8 cellular contexts compared by ENCODE assay signal in the genomic region with DNA sequence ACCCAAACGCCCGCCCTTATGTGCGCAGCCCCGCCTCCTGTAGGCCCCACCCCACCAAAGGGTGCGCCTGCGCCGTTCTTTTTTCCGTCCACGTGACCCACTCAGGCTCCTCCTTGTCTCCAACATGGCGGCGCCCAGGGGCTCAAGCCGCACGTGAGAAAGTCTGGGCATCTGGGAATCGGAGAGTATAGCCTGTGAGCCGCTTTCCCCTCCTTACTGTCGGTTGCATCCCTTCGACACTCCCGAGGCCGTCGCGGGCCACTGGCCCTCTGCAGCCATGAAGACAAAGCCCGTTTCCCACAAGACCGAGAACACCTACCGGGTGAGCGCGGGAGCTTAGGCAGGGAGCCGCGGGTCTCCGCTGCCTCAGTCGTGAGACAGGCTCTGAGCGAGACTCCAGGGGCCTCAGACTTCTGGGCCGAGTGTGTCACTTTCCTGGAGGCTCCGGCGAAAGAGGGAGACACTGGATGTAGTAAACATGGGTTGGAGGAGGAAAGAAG. TPM values are rescaled to one million over a fixed set of nuclear protein-coding genes. Genes with fewer than 3 reads are reported as not detected.
DNase-seq lines count a peak whose midpoint lies in the region; ATAC-seq and TF ChIP-seq lines count a peak whose summit lies in the region.

A gene (plus strand): TSS at position 100 of the 500 bp plus-strand sequence. CDS start 178 bp downstream, at position 278.

- H3K27ac ChIP-seq in PC-3 (ENCODE audit: low read length) (peak within 1 kb of the TSS; percentile 12; the same call in 1 of the 2 replicates), mucosa of rectum (ENCODE audit: low read depth in 2 of 2, low read length in 2 of 2) (no peak within 1 kb of the TSS)

- peak within 1 kb of the TSS; percentile 96 for H3K4me2 ChIP-seq in PC-3 (ENCODE audit: low read length)

- H3K27me3 ChIP-seq in PC-3 (ENCODE audit: low read length) (no peaks in the 10 kb centered on the region), mucosa of rectum (ENCODE audit: control insufficient read depth in 2 of 2, insufficient read depth in 2 of 2, low read length in 2 of 2) (peaks cover 0 to 4% of the 10 kb centered on the region in 2 donors)

- H3K4me1 Mint-ChIP-seq in IgD-negative memory B cell = peaks cover 3 to 13% (median 9%) of the 10 kb centered on the region in 3 donors

- peak within 1 kb of the TSS; percentile 91 for H2AFZ ChIP-seq in PC-3 (ENCODE audit: low read length)

- TF ChIP-seq CTCF in PC-3 (conservative IDR thresholded peaks at IDR 0.05; ENCODE audit: low read depth, low read length) = no peak
- no peak for TF ChIP-seq CTCF in epithelial cell of proximal tubule (conservative IDR thresholded peaks at IDR 0.05; ENCODE audit: low read depth, low read length)

- 0 out of 2 replicates have a peak, but pooled peaks cover 4% of the 10 kb centered on the region for H3K4me1 ChIP-seq in PC-3 (ENCODE audit: insufficient read depth, low read length)
- H3K4me1 ChIP-seq in mucosa of rectum (ENCODE audit: control insufficient read depth in 2 of 2, insufficient read depth in 2 of 2, low read length in 2 of 2) = peaks cover 0 to 7% of the 10 kb centered on the region in 2 donors

- no peaks in the 10 kb centered on the region for H3K9me3 Mint-ChIP-seq in IgD-negative memory B cell

- peak; percentile 99 for ATAC-seq in GM21576 (IDR thresholded peaks at IDR 0.05; ENCODE audit: unreplicated experiment)
- peak; percentile 95 for ATAC-seq in PC-3

- H3K9ac ChIP-seq in PC-3 (ENCODE audit: low read length) (peak within 1 kb of the TSS; percentile 89), mucosa of rectum (ENCODE audit: low read depth in 1 of 2, low read length in 2 of 2) (peak within 1 kb of the TSS; percentile 64 to 77)

- no peaks in the 10 kb centered on the region for H3K9me2 ChIP-seq in PC-3 (replicated peaks; ENCODE audit: low read length)

- no peaks in the 10 kb centered on the region for H3K36me3 Mint-ChIP-seq in IgD-negative memory B cell

- POLR2A ChIA-PET in PC-3 (lab: Charles Lee; ENCODE audit: unreplicated experiment) = no interaction called here

- no peaks in the 10 kb centered on the region for H3F3A ChIP-seq in PC-3 (ENCODE audit: low read length, unreplicated experiment)

- intact Hi-C loops in PC-3 (cut with micrococcal nuclease) = no loop called here

- CTCF ChIA-PET in PC-3 (lab: Charles Lee) = no interaction called here

- H3K9me3 ChIP-seq in PC-3 (ENCODE audit: low read length) (no peaks in the 10 kb centered on the region), mucosa of rectum (ENCODE audit: control insufficient read depth in 2 of 2, low read length in 2 of 2) (no peaks in the 10 kb centered on the region)

- peak within 1 kb of the TSS; percentile 93 to 97 (median 96) for H3K4me3 Mint-ChIP-seq in IgD-negative memory B cell

- peak within 1 kb of the TSS; percentile 73 to 94 (median 87) for H3K27ac Mint-ChIP-seq in IgD-negative memory B cell

- no peaks in the 10 kb centered on the region for H4K20me1 ChIP-seq in PC-3 (ENCODE audit: low read length)

- DNase-seq in DMS153 (lab: John Stamatoyannopoulos, UW) (peak; percentile 82), PC-3 (peak; percentile 94), activated T-cell treated with anti-CD3 and anti-CD28 coated beads for 4 hours (peak; percentile 96), epithelial cell of proximal tubule (ENCODE audit: low read depth) (peak; percentile 44)
- DNase-seq in stimulated activated CD8-positive, alpha-beta memory T cell treated with anti-CD3 and anti-CD28 coated beads, Interleukin-4, amount 100 ng/mL, for 4 hours (ENCODE audit: low read depth in 2 of 2, low spot score in 1 of 2) = peak; percentile 90 to 95

- peaks cover 38% of the 10 kb centered on the region for H3K79me2 ChIP-seq in PC-3 (ENCODE audit: low read length)

- H3K27me3 Mint-ChIP-seq in IgD-negative memory B cell = peaks cover 1% of the 10 kb centered on the region

- H3K4me3 ChIP-seq in PC-3 (ENCODE audit: low read length) (peak within 1 kb of the TSS; percentile 99), epithelial cell of proximal tubule (ENCODE audit: low read depth, low read length) (peak within 1 kb of the TSS; percentile 94), mucosa of rectum (ENCODE audit: low read length in 2 of 2) (peak within 1 kb of the TSS; percentile 99 to 100)

- H3K36me3 ChIP-seq in PC-3 (ENCODE audit: low read depth, low read length) = peaks cover 21% of the 10 kb centered on the region
- peaks cover 0 to 18% of the 10 kb centered on the region in 2 donors for H3K36me3 ChIP-seq in mucosa of rectum (ENCODE audit: control insufficient read depth in 2 of 2, insufficient read depth in 2 of 2, low read length in 2 of 2)

- BruUV-seq in PC-3 (replicated peaks; lab: Mats Ljungman, UMichigan) = no TSS peak

RNA-seq across cellular contexts. Expression of the gene that starts here (rescaled TPM):
- 4.0 TPM for polyA plus RNA-seq in IgD-negative memory B cell
- total RNA-seq in PC-3 (2014; rRNA removed) (31.3 and 35.8 TPM in 2 replicates), epithelial cell of proximal tubule (15.6 and 22.3 TPM in 2 replicates)

Comparison
In these comparisons a context has a peak if more than half of its experiments do, and no peak if none do; other contexts are left out.
1. DNase-seq: peak in every context shown above with its lines; median percentile 96 in activated T-cell treated with anti-CD3 and anti-CD28 coated beads for 4 hours; 94 in PC-3; 92 in stimulated activated CD8-positive, alpha-beta memory T cell treated with anti-CD3 and anti-CD28 coated beads, Interleukin-4, amount 100 ng/mL, for 4 hours; 82 in DMS153; 44 in epithelial cell of proximal tubule.